1 cellular context compared by ENCODE assay signal in the genomic region with DNA sequence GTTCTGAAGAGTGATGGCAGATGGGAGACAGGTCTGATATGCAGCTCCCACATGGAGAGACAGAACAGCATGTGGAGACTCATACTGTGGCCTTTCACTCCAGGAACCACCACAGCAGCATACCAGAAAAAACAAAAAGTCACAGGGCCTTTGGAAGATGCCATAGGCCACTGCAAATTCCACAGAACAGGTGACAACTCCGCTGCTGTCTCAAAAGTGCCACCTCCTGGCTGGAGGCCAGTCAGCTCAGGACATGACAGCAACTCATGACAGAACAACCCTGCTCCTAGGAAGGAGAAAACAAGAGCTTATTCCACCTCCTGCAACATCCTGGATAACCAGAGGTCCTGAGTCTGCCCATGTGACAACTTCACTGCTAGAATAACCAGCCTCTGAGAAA. TPM values are rescaled to one million over a fixed set of nuclear protein-coding genes. Genes with fewer than 3 reads are reported as not detected.
"Had no signal": no experiment of that assay in that cellular context is flagged by ENCODE, and none has a peak within 500 bp of the region (broad histone marks: within the 10 kb centered on the region; RNA-seq: fewer than 3 reads in every experiment).

No MANE protein-coding gene starts in this region.

RNA-seq across cellular contexts. Expression of a gene that starts 41.0 kb away (rescaled TPM):
- total RNA-seq: activated T-helper 1 cell treated with anti-CD3 and anti-CD28 coated beads, Interleukin-12 subunit alpha, Interleukin-12 subunit beta, Interleukin-2, Interleukin-4 antibody, amounts not matched to agents 30 ng/mL and 10 ng/mL and 1 ng/mL, durations not matched to agents 14 hours and 24 hours and 36 hours had no signal
